In the genomic region with DNA sequence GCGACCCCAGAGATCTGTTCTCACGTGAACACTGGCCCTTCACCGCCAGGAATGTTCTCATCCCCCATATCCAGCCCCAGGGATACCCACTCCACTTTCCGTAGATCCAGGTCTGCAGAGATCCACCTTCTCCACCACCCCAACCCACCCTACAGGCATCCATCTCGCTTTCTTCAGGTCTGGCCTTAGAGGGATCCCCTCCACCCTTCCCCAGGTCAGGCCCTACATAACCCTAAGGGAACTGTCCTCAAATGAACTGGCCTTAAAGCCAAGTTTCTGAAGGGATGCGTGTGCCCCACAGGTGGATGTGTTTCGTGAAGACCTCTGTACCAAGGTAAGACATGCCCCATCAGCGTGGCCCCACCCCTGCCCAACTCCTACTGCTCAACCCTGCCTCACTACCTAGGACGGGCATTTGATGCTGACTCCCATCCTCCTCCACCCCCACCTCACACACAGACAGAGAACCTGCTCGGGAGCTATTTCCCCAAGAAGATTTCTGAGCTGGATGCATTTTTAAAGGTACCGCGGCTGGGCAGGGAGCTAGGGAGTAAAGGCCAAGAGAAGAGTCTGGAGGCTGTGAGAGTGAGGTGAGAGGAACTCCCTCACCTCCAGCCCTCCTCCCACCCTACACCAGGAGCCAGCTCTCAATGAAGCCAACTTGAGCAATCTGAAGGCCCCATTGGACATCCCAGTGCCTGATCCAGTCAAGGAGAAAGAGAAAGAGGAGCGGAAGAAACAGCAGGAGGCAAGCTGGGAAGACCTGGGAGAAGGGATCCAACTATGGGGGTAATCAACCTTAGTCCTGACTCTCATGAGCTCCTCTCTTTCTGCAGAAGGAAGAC, we compare ENCODE assay signal across 8 cellular contexts. TPM values are rescaled to one million over a fixed set of nuclear protein-coding genes. Genes with fewer than 3 reads are reported as not detected.
DNase-seq lines count a peak whose midpoint lies in the region; ATAC-seq, FAIRE-seq and TF ChIP-seq lines count a peak whose summit lies in the region.

No MANE protein-coding gene starts in this region.

- H4K91ac ChIP-seq in H1 (replicated peaks; ENCODE audit: insufficient read length, low read length): no peak overlapping the region

- H3K9me2 ChIP-seq in OCI-LY1 (ENCODE audit: low read depth, low read length): no peaks in the 10 kb centered on the region

- no peak overlapping the region for H2AFZ ChIP-seq in OCI-LY1 (ENCODE audit: low read length)
- H2AFZ ChIP-seq in H1 (ENCODE audit: low read length): no peak overlapping the region

- H3K9me3 ChIP-seq in Caco-2 (no peaks in the 10 kb centered on the region), OCI-LY1 (ENCODE audit: low read length) (no peaks in the 10 kb centered on the region), H1 (ENCODE audit: insufficient read depth in 2 of 2, low read depth in 1 of 2, low read length in 1 of 2) (no peaks in the 10 kb centered on the region), neutrophil (no peaks in the 10 kb centered on the region)

- no peaks in the 10 kb centered on the region for H3F3A ChIP-seq in OCI-LY1 (ENCODE audit: insufficient read depth, low read length)

- peak overlapping the region; percentile 77 for H3K4me3 Mint-ChIP-seq in Caco-2 (ENCODE audit: unreplicated experiment)

- no peak overlapping the region for H3K18ac ChIP-seq in H1 (ENCODE audit: extremely low read depth, low read length)

- peaks cover 35% of the 10 kb centered on the region for H3K4me1 Mint-ChIP-seq in Caco-2 (ENCODE audit: low read depth, unreplicated experiment)

- peak overlapping the region; percentile 94 for H3K9ac ChIP-seq in OCI-LY1 (ENCODE audit: low read length)
- peak overlapping the region in 1 of 4 experiments; percentile 13; a peak in 3 of 7 replicates for H3K9ac ChIP-seq in H1 (replicated peaks in 1 of 4; ENCODE audit: extremely low read depth in 1 of 4, low read depth in 3 of 4, low read length in 3 of 4)

- no peak overlapping the region for H4K5ac ChIP-seq in H1 (ENCODE audit: insufficient read length, low read depth, low read length)

- H2BK5ac ChIP-seq in H1 (ENCODE audit: low read depth, low read length): no peak overlapping the region

- POLR2A ChIA-PET in Caco-2 (lab: Charles Lee): interaction anchor here (0.5 to 3.1 kb wide), 5 partner anchors 10 to 43 kb away, joined by 3 to 57 read pairs (median 12); partner anchors contain the start of genes DCAF11, IRF9, NRL and PCK2
- POLR2A ChIA-PET in H1 (lab: Charles Lee; ENCODE audit: partially characterized antibody): interaction anchor here (1.0 to 10.5 kb wide), 19 partner anchors 10 to 134 kb away, joined by 3 to 118 read pairs (median 7); partner anchors contain the start of genes CHMP4A, DCAF11, IPO4 and IRF9

- no peak overlapping the region for H2BK20ac ChIP-seq in H1 (ENCODE audit: low read length)

- H3K27me3 ChIP-seq in Caco-2 (replicated peaks; ENCODE audit: control insufficient read depth, insufficient read depth, low read length) (no peaks in the 10 kb centered on the region), OCI-LY1 (ENCODE audit: insufficient read depth, low read length) (no peaks in the 10 kb centered on the region), H1 (replicated peaks in 1 of 4; ENCODE audit: control insufficient read depth in 3 of 4, extremely low read depth in 1 of 4, insufficient read depth in 3 of 4, low read length in 3 of 4) (no peaks in the 10 kb centered on the region), neutrophil (no peaks in the 10 kb centered on the region)

- peak overlapping the region; percentile 57 for H3K27ac Mint-ChIP-seq in Caco-2 (ENCODE audit: unreplicated experiment)

- H2BK120ac ChIP-seq in H1 (replicated peaks; ENCODE audit: low read depth, low read length): no peak overlapping the region

- H2BK12ac ChIP-seq in H1 (ENCODE audit: low read depth, low read length): no peak overlapping the region; the same call in 1 of the 2 replicates

- no peak overlapping the region for H3K14ac ChIP-seq in H1 (ENCODE audit: insufficient read length)

- no peak overlapping the region for H3K56ac ChIP-seq in H1 (replicated peaks; ENCODE audit: insufficient read length, low read depth, low read length)

- no peak for ATAC-seq in HG02623 (IDR thresholded peaks at IDR 0.05; ENCODE audit: unreplicated experiment)

- TF ChIP-seq POLR2A in H1 (IDR thresholded peaks at IDR 0.05; ENCODE audit: control extremely low read depth in 1 of 2, low read depth in 2 of 2, low read length in 2 of 2): no peak

- no peak for TF ChIP-seq EP300 in H1 (IDR thresholded peaks at IDR 0.05; ENCODE audit: borderline replicate concordance in 1 of 2, low read depth in 2 of 2, low read length in 2 of 2)

- TF ChIP-seq CTCF in Caco-2 (IDR thresholded peaks at IDR 0.05; ENCODE audit: insufficient read depth in 1 of 2, low read depth in 1 of 2, low read length in 1 of 2, severe bottlenecking in 1 of 2, unreplicated experiment in 1 of 2) (no peak), OCI-LY1 (IDR thresholded peaks at IDR 0.05; ENCODE audit: low read length) (no peak), H1 (IDR thresholded peaks at IDR 0.05; ENCODE audit: control extremely low read depth in 1 of 3, insufficient read depth in 1 of 3, low read depth in 1 of 3, low read length in 3 of 3) (no peak), neutrophil (IDR thresholded peaks at IDR 0.05) (no peak)

- H3K79me2 ChIP-seq in OCI-LY1 (ENCODE audit: insufficient read depth, low read length) (peaks cover 14% of the 10 kb centered on the region), H1 (ENCODE audit: control insufficient read depth in 1 of 2, insufficient read depth in 2 of 2, low read length in 2 of 2) (peaks cover 0 to 12% of the 10 kb centered on the region in 2 experiments; a peak in 2 of 4 replicates)

- peaks cover 24% of the 10 kb centered on the region for H3K36me3 Mint-ChIP-seq in Caco-2 (ENCODE audit: insufficient read depth, unreplicated experiment)

- H3K36me3 ChIP-seq in Caco-2 (ENCODE audit: control insufficient read depth, insufficient read depth, low read length) (peaks cover 3% of the 10 kb centered on the region), OCI-LY1 (ENCODE audit: insufficient read depth, low read length) (peaks cover 28% of the 10 kb centered on the region), H1 (ENCODE audit: control insufficient read depth in 2 of 4, insufficient read depth in 4 of 4, low read length in 3 of 4) (peaks cover 8 to 25% (median 14%) of the 10 kb centered on the region in 4 experiments; a peak in 6 of 8 replicates), neutrophil (peaks cover 34% of the 10 kb centered on the region)

- CTCF ChIA-PET in Caco-2 (lab: Charles Lee) (interaction anchor here (2.4 kb wide), 2 partner anchors 22 to 24 kb away, joined by 8 to 17 read pairs; partner anchors contain the start of genes DCAF11, IRF9 and NRL), H1 (lab: Charles Lee; ENCODE audit: partially characterized antibody) (interaction anchor here (0.6 to 3.1 kb wide), 12 partner anchors 9 to 101 kb away, joined by 3 to 18 read pairs (median 4); partner anchors contain the start of genes DCAF11, IRF9, NRL and PSME2)

- no peak overlapping the region for H2BK15ac ChIP-seq in H1 (ENCODE audit: low read length)

- peaks cover 4% of the 10 kb centered on the region; the same call in 1 of the 2 replicates for H3K79me1 ChIP-seq in H1 (ENCODE audit: low read depth, low read length)

- peak overlapping the region; percentile 48 for H3K27ac ChIP-seq in OCI-LY1 (ENCODE audit: low read depth, low read length, poor library complexity, severe bottlenecking)
- H3K27ac ChIP-seq in H1 (ENCODE audit: low read depth, low read length): no peak overlapping the region
- peak overlapping the region; percentile 94 for H3K27ac ChIP-seq in neutrophil

- peak overlapping the region; percentile 90 for H3K4me3 ChIP-seq in Caco-2 (ENCODE audit: low read depth, low read length)
- peak overlapping the region; percentile 98 for H3K4me3 ChIP-seq in OCI-LY1 (ENCODE audit: low read depth, low read length, poor library complexity, severe bottlenecking)
- peak overlapping the region; percentile 79 to 100 (median 84) for H3K4me3 ChIP-seq in H1 (ENCODE audit: extremely low read depth in 1 of 4, insufficient read depth in 2 of 4, low read depth in 3 of 4, low read length in 4 of 4)
- H3K4me3 ChIP-seq in neutrophil (ENCODE audit: low read depth in 1 of 2, low read length in 1 of 2): peak overlapping the region; percentile 88 to 98

- no peak overlapping the region for H3K4ac ChIP-seq in H1 (replicated peaks; ENCODE audit: insufficient read length, low read depth, low read length)

- H4K8ac ChIP-seq in H1 (ENCODE audit: extremely low read depth, insufficient read depth, low read length): no peak overlapping the region

- TF ChIP-seq RAD21 in H1 (IDR thresholded peaks at IDR 0.05 in 1 of 2, conservative IDR thresholded peaks at IDR 0.05 in 1 of 2; ENCODE audit: low read depth in 2 of 2, low read length in 2 of 2): no peak

- BruUV-seq in Caco-2 (replicated peaks; lab: Mats Ljungman, UMichigan): no TSS peak

- no peak overlapping the region for H2AK5ac ChIP-seq in H1 (ENCODE audit: low read depth, low read length)

- H4K20me1 ChIP-seq in OCI-LY1 (ENCODE audit: insufficient read depth, low read length) (no peaks in the 10 kb centered on the region), H1 (replicated peaks in 1 of 2; ENCODE audit: control insufficient read depth in 1 of 2, insufficient read depth in 2 of 2, low read length in 2 of 2) (peaks cover 0 to 1% of the 10 kb centered on the region in 2 experiments)

- H3K23ac ChIP-seq in H1 (ENCODE audit: insufficient read length): no peak overlapping the region

- intact Hi-C loops in Caco-2 (cut with micrococcal nuclease; ENCODE audit: unreplicated experiment): loop anchor here (1.0 kb wide), 2 partner anchors 10 to 22 kb away; partner anchors contain the start of gene RNF31

- no peak for DNase-seq in Caco-2
- no peak for DNase-seq in H1 (ENCODE audit: low read depth in 1 of 2, low spot score in 2 of 2)
- no peak for DNase-seq in NCI-H187 (lab: John Stamatoyannopoulos, UW)
- no peak for DNase-seq in NAMALWA (ENCODE audit: low spot score)
- DNase-seq in activated CD8-positive, alpha-beta memory T cell treated with anti-CD3 and anti-CD28 coated beads for 24 hours: no peak

- no peak for FAIRE-seq in H1 (lab: Jason Lieb, UNC)

- H3K27me3 Mint-ChIP-seq in Caco-2 (ENCODE audit: insufficient read depth, unreplicated experiment): no peaks in the 10 kb centered on the region

- H3K23me2 ChIP-seq in H1 (ENCODE audit: low read depth, low read length): peaks cover 8% of the 10 kb centered on the region; the same call in 1 of the 2 replicates

- WGBS in H1 (ENCODE audit: extremely low coverage in 1 of 2, insufficient coverage in 1 of 2, insufficient read length in 1 of 2, insufficient replicate concordance in 2 of 2, low coverage in 1 of 2, low lambda C conversion rate in 2 of 2, missing lambda C conversion rate in 1 of 2), 2 experiments: 57% methylated on average over 13 of the region's 13 CpGs; no CpG with 5 or more reads in 1 of the 2 experiments

- H3K9me3 Mint-ChIP-seq in Caco-2 (ENCODE audit: unreplicated experiment): no peaks in the 10 kb centered on the region

- peak overlapping the region; percentile 78 for H3K4me2 ChIP-seq in OCI-LY1 (ENCODE audit: low read length)
- peak overlapping the region; percentile 81 to 95 for H3K4me2 ChIP-seq in H1 (ENCODE audit: insufficient read depth in 1 of 2, low read depth in 2 of 2, low read length in 2 of 2)

- no peaks in the 10 kb centered on the region; the same call in 1 of the 2 replicates for H3K4me1 ChIP-seq in Caco-2
- H3K4me1 ChIP-seq in OCI-LY1 (ENCODE audit: insufficient read depth, low read length, severe bottlenecking): peaks cover 42% of the 10 kb centered on the region
- H3K4me1 ChIP-seq in H1 (replicated peaks in 1 of 4; ENCODE audit: control insufficient read depth in 3 of 4, insufficient read depth in 4 of 4, low read length in 3 of 4): peaks cover 0 to 10% (median 7%) of the 10 kb centered on the region in 4 experiments; a peak in 5 of 7 replicates
- peaks cover 40 to 48% of the 10 kb centered on the region in 2 experiments for H3K4me1 ChIP-seq in neutrophil (ENCODE audit: control insufficient read depth in 1 of 2, insufficient read depth in 1 of 2, low read depth in 1 of 2, low read length in 1 of 2)

RNA-seq across cellular contexts. Expression of gene PSME1, which starts 0.9 kb away (rescaled TPM):
- total RNA-seq in Caco-2 (2022): 130 and 141 TPM in 2 replicates
- total RNA-seq in H1 (2021; fragmentation: NEBNext Ultra II Directional; extraction: Animal tissue kit (Norgen Biotek cat#: 25700)): 85.9 and 91.7 TPM in 2 replicates
- 57.4 and 74.9 TPM in 2 replicates for polyA plus RNA-seq in H1 (2011; rRNA removed)
- 62.9 TPM for polyA plus RNA-seq in H1 (2011; cell fraction: cytosol; rRNA removed)
- 52.4 TPM for polyA plus RNA-seq in H1 (2011; cell fraction: nucleus; rRNA removed)
- polyA plus RNA-seq in H1 (2012, experiment 1 of 2): 113 to 118 TPM (median 116 TPM) in 4 replicates
- 77.2 TPM for polyA plus RNA-seq in H1 (2012, experiment 2 of 2)
- 86.1 TPM for polyA plus RNA-seq in H1 (2013, experiment 1 of 2)
- polyA plus RNA-seq in H1 (2013, experiment 2 of 2): 80.8 TPM
- 16.0 and 19.0 TPM in 2 replicates for polyA minus RNA-seq in H1 (2011; rRNA and poly(A)+ RNA removed)
- polyA minus RNA-seq in H1 (2011; cell fraction: cytosol; rRNA and poly(A)+ RNA removed): 15.7 TPM
- polyA minus RNA-seq in H1 (2011; cell fraction: nucleus; rRNA and poly(A)+ RNA removed): 13.6 TPM

RNA-seq across cellular contexts. Expression of gene EMC9, which starts 4.5 kb away (rescaled TPM):
- 31.1 and 32.4 TPM in 2 replicates for total RNA-seq in Caco-2 (2022)
- total RNA-seq in H1 (2021; fragmentation: NEBNext Ultra II Directional; extraction: Animal tissue kit (Norgen Biotek cat#: 25700)): 36.9 and 38.4 TPM in 2 replicates
- 47.2 and 60.1 TPM in 2 replicates for polyA plus RNA-seq in H1 (2011; rRNA removed)
- 42.1 TPM for polyA plus RNA-seq in H1 (2011; cell fraction: cytosol; rRNA removed)
- 90.2 TPM for polyA plus RNA-seq in H1 (2011; cell fraction: nucleus; rRNA removed)
- polyA plus RNA-seq in H1 (2012, experiment 1 of 2): 34.6 to 55.3 TPM (median 47.6 TPM) in 4 replicates
- polyA plus RNA-seq in H1 (2012, experiment 2 of 2): 51.0 TPM
- polyA plus RNA-seq in H1 (2013, experiment 1 of 2): 27.4 TPM
- polyA plus RNA-seq in H1 (2013, experiment 2 of 2): 24.6 TPM
- 17.0 and 18.8 TPM in 2 replicates for polyA minus RNA-seq in H1 (2011; rRNA and poly(A)+ RNA removed)
- polyA minus RNA-seq in H1 (2011; cell fraction: cytosol; rRNA and poly(A)+ RNA removed): 6.8 TPM
- 30.6 TPM for polyA minus RNA-seq in H1 (2011; cell fraction: nucleus; rRNA and poly(A)+ RNA removed)

RNA-seq across cellular contexts. Expression of gene FITM1, which starts 6.4 kb away (rescaled TPM):
- total RNA-seq in Caco-2 (2022): 0.39 and 0.44 TPM in 2 replicates
- total RNA-seq in H1 (2021; fragmentation: NEBNext Ultra II Directional; extraction: Animal tissue kit (Norgen Biotek cat#: 25700)): 0.33 and 0.76 TPM in 2 replicates
- polyA plus RNA-seq in H1 (2011; rRNA removed): 0.53 and 0.80 TPM in 2 replicates
- 0.31 TPM for polyA plus RNA-seq in H1 (2011; cell fraction: cytosol; rRNA removed)
- 1.1 TPM for polyA plus RNA-seq in H1 (2011; cell fraction: nucleus; rRNA removed)
- polyA plus RNA-seq in H1 (2012, experiment 1 of 2): 0.17 to 0.74 TPM (median 0.45 TPM) in 3 of 4 replicates, not detected in the other
- polyA plus RNA-seq in H1 (2012, experiment 2 of 2): 0.39 TPM
- polyA plus RNA-seq in H1 (2013, experiment 1 of 2): 0.39 TPM
- polyA plus RNA-seq in H1 (2013, experiment 2 of 2): 0.13 TPM
- 0.29 TPM in 1 of 2 replicates, not detected in the other for polyA minus RNA-seq in H1 (2011; rRNA and poly(A)+ RNA removed)
- not detected for polyA minus RNA-seq in H1 (2011; cell fraction: cytosol; rRNA and poly(A)+ RNA removed)
- not detected for polyA minus RNA-seq in H1 (2011; cell fraction: nucleus; rRNA and poly(A)+ RNA removed)

RNA-seq across cellular contexts. Expression of gene PSME2, which starts 9.5 kb away (rescaled TPM):
- 142 and 145 TPM in 2 replicates for total RNA-seq in Caco-2 (2022)
- total RNA-seq in H1 (2021; fragmentation: NEBNext Ultra II Directional; extraction: Animal tissue kit (Norgen Biotek cat#: 25700)): 111 and 118 TPM in 2 replicates
- polyA plus RNA-seq in H1 (2011; rRNA removed): 71.8 and 76.8 TPM in 2 replicates
- polyA plus RNA-seq in H1 (2011; cell fraction: cytosol; rRNA removed): 87.1 TPM
- 241 TPM for polyA plus RNA-seq in H1 (2011; cell fraction: nucleus; rRNA removed)
- polyA plus RNA-seq in H1 (2012, experiment 1 of 2): 144 to 207 TPM (median 148 TPM) in 4 replicates
- polyA plus RNA-seq in H1 (2012, experiment 2 of 2): 78.0 TPM
- 118 TPM for polyA plus RNA-seq in H1 (2013, experiment 1 of 2)
- 113 TPM for polyA plus RNA-seq in H1 (2013, experiment 2 of 2)
- polyA minus RNA-seq in H1 (2011; rRNA and poly(A)+ RNA removed): 37.7 and 47.5 TPM in 2 replicates
- 30.2 TPM for polyA minus RNA-seq in H1 (2011; cell fraction: cytosol; rRNA and poly(A)+ RNA removed)
- polyA minus RNA-seq in H1 (2011; cell fraction: nucleus; rRNA and poly(A)+ RNA removed): 44.3 TPM

RNA-seq across cellular contexts. Expression of gene RNF31, which starts 10.4 kb away (rescaled TPM):
- 72.2 and 77.6 TPM in 2 replicates for total RNA-seq in Caco-2 (2022)
- total RNA-seq in H1 (2021; fragmentation: NEBNext Ultra II Directional; extraction: Animal tissue kit (Norgen Biotek cat#: 25700)): 57.8 and 72.0 TPM in 2 replicates
- polyA plus RNA-seq in H1 (2011; rRNA removed): 17.5 and 40.6 TPM in 2 replicates
- 27.8 TPM for polyA plus RNA-seq in H1 (2011; cell fraction: cytosol; rRNA removed)
- polyA plus RNA-seq in H1 (2011; cell fraction: nucleus; rRNA removed): 164 TPM
- polyA plus RNA-seq in H1 (2012, experiment 1 of 2): 47.9 to 85.7 TPM (median 78.8 TPM) in 4 replicates
- polyA plus RNA-seq in H1 (2012, experiment 2 of 2): 57.9 TPM
- 69.0 TPM for polyA plus RNA-seq in H1 (2013, experiment 1 of 2)
- polyA plus RNA-seq in H1 (2013, experiment 2 of 2): 55.5 TPM
- polyA minus RNA-seq in H1 (2011; rRNA and poly(A)+ RNA removed): 56.8 and 66.3 TPM in 2 replicates
- 31.2 TPM for polyA minus RNA-seq in H1 (2011; cell fraction: cytosol; rRNA and poly(A)+ RNA removed)
- polyA minus RNA-seq in H1 (2011; cell fraction: nucleus; rRNA and poly(A)+ RNA removed): 82.4 TPM
